In the genomic region with DNA sequence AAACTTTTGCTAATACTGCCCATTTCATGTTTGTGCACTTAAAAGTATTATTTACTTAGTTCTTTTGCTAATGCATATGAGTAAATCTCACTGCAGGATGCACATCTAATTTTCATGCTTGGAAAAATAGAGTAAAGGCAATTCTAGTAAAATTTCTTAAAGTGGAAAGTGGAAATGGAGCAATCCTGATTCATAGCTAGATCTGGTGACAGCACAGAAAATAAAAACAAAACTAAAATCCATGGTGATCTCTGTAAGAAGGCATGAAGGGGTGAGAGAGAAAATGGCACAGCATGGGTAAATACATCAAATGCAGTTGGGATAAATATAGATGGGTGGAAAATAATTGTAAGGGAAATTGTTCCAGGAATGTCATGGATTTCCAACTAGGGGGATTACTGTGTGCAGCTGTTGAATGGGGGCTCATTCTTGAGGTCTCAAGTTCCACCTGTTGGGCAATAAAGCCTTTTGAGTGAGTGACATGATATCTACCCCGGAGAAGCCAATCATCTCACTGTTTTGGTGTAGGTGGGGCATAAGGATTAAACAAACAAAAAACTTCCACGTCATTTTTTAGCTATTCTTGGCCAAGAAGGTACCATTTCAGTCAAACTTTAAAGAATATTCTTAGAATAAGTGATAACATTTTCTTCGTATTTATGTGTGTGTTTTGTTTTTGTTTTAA, we compare ENCODE assay signal across 17 cellular contexts. TPM values are rescaled to one million over a fixed set of nuclear protein-coding genes. Genes with fewer than 3 reads are reported as not detected.
DNase-seq lines count a peak whose midpoint lies in the region; ATAC-seq and TF ChIP-seq lines count a peak whose summit lies in the region.
"Had no signal": no experiment of that assay in that cellular context is flagged by ENCODE, and none has a peak within 500 bp of the region (broad histone marks: within the 10 kb centered on the region; RNA-seq: fewer than 3 reads in every experiment).

No MANE protein-coding gene starts in this region.

- H3K27me3 Mint-ChIP-seq in activated B cell treated with CpG ODN at 0.5 μM for 24 hours (no peaks in the 10 kb centered on the region), neural progenitor cell (ENCODE audit: insufficient read depth, low read depth) (no peaks in the 10 kb centered on the region)

- peaks cover 43% of the 10 kb centered on the region for H3K4me1 Mint-ChIP-seq in activated B cell treated with CpG ODN at 0.5 μM for 24 hours
- H3K4me1 Mint-ChIP-seq in neural progenitor cell = peaks cover 38% of the 10 kb centered on the region

- POLR2A ChIA-PET in HEK293T (lab: Yijun Ruan, JAX) (no interaction called here), activated B cell treated with CpG ODN at 0.5 μM for 24 hours (lab: Charles Lee) (interaction anchor here (0.6 to 1.2 kb wide), 2 partner anchors 32 to 65 kb away, joined by 3 to 7 read pairs; no protein-coding TSS in a partner anchor)

- CTCF ChIA-PET in HEK293T (lab: Yijun Ruan, JAX) (no interaction called here), activated B cell treated with CpG ODN at 0.5 μM for 24 hours (lab: Charles Lee) (no interaction called here)

- H3K27ac Mint-ChIP-seq in activated B cell treated with CpG ODN at 0.5 μM for 24 hours = no peak overlapping the region
- H3K27ac Mint-ChIP-seq in neural progenitor cell = no peak overlapping the region
- H3K27ac Mint-ChIP-seq: activated naive CD4-positive, alpha-beta T cell treated with anti-CD3 and anti-CD28 coated beads for 36 hours; memory B cell had no signal

- H4K20me1 ChIP-seq in neural progenitor cell (ENCODE audit: low read depth) (peaks cover 26% of the 10 kb centered on the region), Karpas-422 (ENCODE audit: insufficient read depth, low read depth, low read length) (no peaks in the 10 kb centered on the region)

- H2AFZ ChIP-seq in neural progenitor cell (replicated peaks) (no peak overlapping the region), Karpas-422 (ENCODE audit: low read length) (no peak overlapping the region)

- H3K79me2 ChIP-seq in neural progenitor cell (ENCODE audit: low read depth) (peaks cover 30% of the 10 kb centered on the region), Karpas-422 (ENCODE audit: low read length) (peaks cover 28% of the 10 kb centered on the region)

- H3K4me2 ChIP-seq in neural progenitor cell (no peak overlapping the region), Karpas-422 (ENCODE audit: low read depth, low read length, poor library complexity, severe bottlenecking) (no peak overlapping the region)

- no peaks in the 10 kb centered on the region for H3K9me2 ChIP-seq in Karpas-422 (replicated peaks; ENCODE audit: insufficient read depth, low read length)

- intact Hi-C loops in activated B cell treated with CpG ODN at 0.5 μM for 24 hours (cut with micrococcal nuclease) = loop anchor here (5.0 to 10.0 kb wide), 2 partner anchors 473 to 555 kb away; partner anchors contain the start of genes ANAPC16, ASCC1 and DNAJC9

- no peaks in the 10 kb centered on the region for H3F3A ChIP-seq in neural progenitor cell (ENCODE audit: low read depth)

- H3K36me3 ChIP-seq in neural progenitor cell = no peaks in the 10 kb centered on the region
- no peaks in the 10 kb centered on the region for H3K36me3 ChIP-seq in Karpas-422 (ENCODE audit: insufficient read depth, low read length)
- H3K36me3 ChIP-seq: brain microvascular endothelial cell, esophagus squamous epithelium, heart left ventricle, tibial nerve had no signal

- H3K4me1 ChIP-seq in neural progenitor cell (peaks cover 9% of the 10 kb centered on the region), Karpas-422 (ENCODE audit: low read length) (peaks cover 34% of the 10 kb centered on the region)

- ATAC-seq in activated B cell treated with CpG ODN at 0.5 μM for 24 hours (ENCODE audit: low read depth) (no peak), GM18520 (IDR thresholded peaks at IDR 0.05; ENCODE audit: unreplicated experiment) (no peak)
- ATAC-seq: heart left ventricle had no signal

- H3K9me3 ChIP-seq in neural progenitor cell (ENCODE audit: low read depth) (no peaks in the 10 kb centered on the region), Karpas-422 (ENCODE audit: low read length) (no peaks in the 10 kb centered on the region)
- H3K9me3 ChIP-seq: esophagus squamous epithelium, heart left ventricle, tibial nerve had no signal

- H3K9me3 Mint-ChIP-seq in activated B cell treated with CpG ODN at 0.5 μM for 24 hours (no peaks in the 10 kb centered on the region), neural progenitor cell (no peaks in the 10 kb centered on the region)
- H3K9me3 Mint-ChIP-seq: activated naive CD4-positive, alpha-beta T cell treated with anti-CD3 and anti-CD28 coated beads for 36 hours; memory B cell had no signal

- peak; percentile 2 for DNase-seq in NCI-H2227 (lab: John Stamatoyannopoulos, UW; ENCODE audit: unreplicated experiment)
- no peak for DNase-seq in NCI-H2227 treated with DMSO at 0.1 percent for 48 hours (lab: John Stamatoyannopoulos, UW)
- no peak for DNase-seq in HEK293T (ENCODE audit: extremely low spot score)
- no peak for DNase-seq in activated B cell treated with CpG ODN at 0.5 μM for 24 hours
- DNase-seq in neural progenitor cell (ENCODE audit: low spot score) = peak; percentile 54
- DNase-seq in NOMO-1 treated with dmso at 0.1 percent for 144 hours (lab: John Stamatoyannopoulos, UW; ENCODE audit: unreplicated experiment) = no peak
- DNase-seq in Karpas-422 = no peak
- DNase-seq: activated naive CD4-positive, alpha-beta T cell treated with anti-CD3 and anti-CD28 coated beads for 36 hours; brain microvascular endothelial cell; esophagus squamous epithelium; heart left ventricle; NCI-H187; RPMI8226; small intestine had no signal

- no peaks in the 10 kb centered on the region for H3K36me3 Mint-ChIP-seq in activated B cell treated with CpG ODN at 0.5 μM for 24 hours (ENCODE audit: low read depth)
- no peaks in the 10 kb centered on the region for H3K36me3 Mint-ChIP-seq in neural progenitor cell
- H3K36me3 Mint-ChIP-seq: memory B cell had no signal

- TF ChIP-seq CTCF in activated B cell treated with CpG ODN at 0.5 μM for 24 hours (IDR thresholded peaks at IDR 0.05) = no peak
- no peak for TF ChIP-seq CTCF in neural progenitor cell (IDR thresholded peaks at IDR 0.05)

- H3K4me3 ChIP-seq in neural progenitor cell (no peak overlapping the region), Karpas-422 (ENCODE audit: low read length) (no peak overlapping the region)
- H3K4me3 ChIP-seq: esophagus squamous epithelium, heart left ventricle, tibial nerve had no signal

- no peaks in the 10 kb centered on the region for H3K27me3 ChIP-seq in neural progenitor cell
- H3K27me3 ChIP-seq in Karpas-422 (ENCODE audit: low read length) = no peaks in the 10 kb centered on the region
- H3K27me3 ChIP-seq: brain microvascular endothelial cell, esophagus squamous epithelium, heart left ventricle, tibial nerve had no signal

- no peak overlapping the region for H3K27ac ChIP-seq in neural progenitor cell
- no peak overlapping the region for H3K27ac ChIP-seq in Karpas-422 (ENCODE audit: low read length)
- H3K27ac ChIP-seq: brain microvascular endothelial cell, esophagus squamous epithelium, heart left ventricle, tibial nerve had no signal

- peak overlapping the region; percentile 4 for H3K4me3 Mint-ChIP-seq in activated B cell treated with CpG ODN at 0.5 μM for 24 hours
- H3K4me3 Mint-ChIP-seq in neural progenitor cell = peak overlapping the region; percentile 0
- H3K4me3 Mint-ChIP-seq: activated naive CD4-positive, alpha-beta T cell treated with anti-CD3 and anti-CD28 coated beads for 36 hours; memory B cell had no signal

- H3K9ac ChIP-seq in neural progenitor cell (no peak overlapping the region), Karpas-422 (ENCODE audit: low read length) (no peak overlapping the region)

TF ChIP-seq in HEK293T, 16 proteins besides CTCF, POLR2A, EP300 and RAD21:
- no peak for TF ChIP-seq FOXA1 (IDR thresholded peaks at IDR 0.05)
- TF ChIP-seq ZNF384 (IDR thresholded peaks at IDR 0.05) = no peak
- TF ChIP-seq, protein P1, sequence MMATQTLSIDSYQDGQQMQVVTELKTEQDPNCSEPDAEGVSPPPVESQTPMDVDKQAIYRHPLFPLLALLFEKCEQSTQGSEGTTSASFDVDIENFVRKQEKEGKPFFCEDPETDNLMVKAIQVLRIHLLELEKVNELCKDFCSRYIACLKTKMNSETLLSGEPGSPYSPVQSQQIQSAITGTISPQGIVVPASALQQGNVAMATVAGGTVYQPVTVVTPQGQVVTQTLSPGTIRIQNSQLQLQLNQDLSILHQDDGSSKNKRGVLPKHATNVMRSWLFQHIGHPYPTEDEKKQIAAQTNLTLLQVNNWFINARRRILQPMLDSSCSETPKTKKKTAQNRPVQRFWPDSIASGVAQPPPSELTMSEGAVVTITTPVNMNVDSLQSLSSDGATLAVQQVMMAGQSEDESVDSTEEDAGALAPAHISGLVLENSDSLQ (IDR thresholded peaks at IDR 0.05) = peak; percentile 93
- no peak for TF ChIP-seq FOXM1 (IDR thresholded peaks at IDR 0.05; ENCODE audit: borderline replicate concordance)
- no peak for TF ChIP-seq SUZ12 (IDR thresholded peaks at IDR 0.05)

RNA-seq across cellular contexts. Expression of gene MCU, which starts 1.7 kb away (rescaled TPM):
- total RNA-seq in activated B cell treated with CpG ODN at 0.5 μM for 24 hours (13.8 and 15.5 TPM in 2 replicates), neural progenitor cell (ENCODE audit: low replicate concordance) (54.2 and 66.3 TPM in 2 replicates)
- 16.2 and 41.3 TPM in 2 replicates for total RNA-seq in Karpas-422 (2014; rRNA removed; shearing (Covaris generic); ENCODE audit: low replicate concordance)

Comparison
In these comparisons a context has a peak if more than half of its experiments do, and no peak if none do; other contexts are left out.
1. DNase-seq: peak in NCI-H2227 (single experiment) and neural progenitor cell (single experiment); none in NCI-H2227 treated with DMSO at 0.1 percent for 48 hours (single experiment), HEK293T (single experiment), activated B cell treated with CpG ODN at 0.5 μM for 24 hours (single experiment), NOMO-1 treated with dmso at 0.1 percent for 144 hours (single experiment) and Karpas-422 (single experiment).